17 cellular contexts compared by ENCODE assay signal in the genomic region with DNA sequence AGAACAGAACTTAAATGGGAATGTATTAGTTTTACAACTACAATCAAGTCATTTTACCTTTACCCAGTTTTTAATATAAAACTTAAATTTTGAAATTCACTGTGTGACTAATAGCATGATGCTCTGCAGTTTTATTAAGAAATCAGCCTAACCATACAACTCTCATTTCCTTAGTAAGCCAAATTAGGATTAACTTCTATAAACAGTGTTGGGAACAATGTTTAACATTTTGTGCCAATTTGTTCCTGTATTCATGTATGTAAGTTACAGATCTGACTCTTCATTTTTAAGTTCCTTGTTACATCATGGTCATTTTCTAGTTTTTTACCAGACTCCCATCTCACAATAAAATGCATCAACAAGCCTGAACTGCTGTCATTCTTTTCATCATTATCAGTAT.
DNase-seq lines count a peak whose midpoint lies in the region; ATAC-seq, FAIRE-seq and TF ChIP-seq lines count a peak whose summit lies in the region.
"Had no signal": no experiment of that assay in that cellular context is flagged by ENCODE, and none has a peak within 500 bp of the region (broad histone marks: within the 10 kb centered on the region; RNA-seq: fewer than 3 reads in every experiment).

No MANE protein-coding gene starts in this region.

- TF ChIP-seq POLR2A in gastroesophageal sphincter (IDR thresholded peaks at IDR 0.05) = no peak

- H3K9me3 ChIP-seq in adipocyte (ENCODE audit: control insufficient read depth, low read length) = no peaks in the 10 kb centered on the region
- no peaks in the 10 kb centered on the region for H3K9me3 ChIP-seq in gastroesophageal sphincter
- no peaks in the 10 kb centered on the region for H3K9me3 ChIP-seq in small intestine (ENCODE audit: control insufficient read depth, low read depth)

- H3K9ac ChIP-seq in adipocyte (ENCODE audit: low read length) = no peak overlapping the region
- H3K9ac ChIP-seq: BLaER1 treated with 17β-estradiol and CSF1 and Interleukin-3, amounts not matched to agents 10 nM and 100 nM had no signal

- peak overlapping the region; percentile 17 for H3K27ac Mint-ChIP-seq in activated naive CD4-positive, alpha-beta T cell treated with anti-CD3 and anti-CD28 coated beads, Interleukin-2, amount 50 U/mL, for 24 hours
- H3K27ac Mint-ChIP-seq: CD4-positive, alpha-beta memory T cell had no signal

- no peaks in the 10 kb centered on the region for H3K9me3 Mint-ChIP-seq in activated naive CD4-positive, alpha-beta T cell treated with anti-CD3 and anti-CD28 coated beads, Interleukin-2, amount 50 U/mL, for 24 hours

- H3K4me1 ChIP-seq in adipocyte (ENCODE audit: control insufficient read depth, insufficient read depth, low read length) (peaks cover 22% of the 10 kb centered on the region), gastroesophageal sphincter (peaks cover 0 to 15% (median 0%) of the 10 kb centered on the region in 3 donors), small intestine (ENCODE audit: control insufficient read depth in 2 of 2, insufficient read depth in 1 of 2, low read depth in 1 of 2, low read length in 1 of 2) (no peaks in the 10 kb centered on the region)

- ATAC-seq in gastroesophageal sphincter (peak; percentile 39), HG03520 (IDR thresholded peaks at IDR 0.05; ENCODE audit: unreplicated experiment) (no peak), HG03457 (IDR thresholded peaks at IDR 0.05; ENCODE audit: unreplicated experiment) (no peak)
- ATAC-seq: HepG2 had no signal

- H3K27me3 Mint-ChIP-seq in activated naive CD4-positive, alpha-beta T cell treated with anti-CD3 and anti-CD28 coated beads, Interleukin-2, amount 50 U/mL, for 24 hours = no peaks in the 10 kb centered on the region
- H3K27me3 Mint-ChIP-seq: CD4-positive, alpha-beta memory T cell had no signal

- H3K36me3 Mint-ChIP-seq in activated naive CD4-positive, alpha-beta T cell treated with anti-CD3 and anti-CD28 coated beads, Interleukin-2, amount 50 U/mL, for 24 hours = peaks cover 16% of the 10 kb centered on the region

- no peak for FAIRE-seq in small intestine (lab: Jason Lieb, UNC)
- FAIRE-seq: D721Med, HepG2, HTR-8/SVneo had no signal

- H3K27me3 ChIP-seq in adipocyte (replicated peaks; ENCODE audit: control insufficient read depth, insufficient read depth, low read length) (no peaks in the 10 kb centered on the region), gastroesophageal sphincter (no peaks in the 10 kb centered on the region), small intestine (ENCODE audit: control insufficient read depth in 2 of 2, insufficient read depth in 2 of 2, low read length in 2 of 2) (no peaks in the 10 kb centered on the region)
- H3K27me3 ChIP-seq: BLaER1 treated with 17β-estradiol and CSF1 and Interleukin-3, amounts not matched to agents 10 nM and 100 nM had no signal

- H3K4me3 Mint-ChIP-seq in activated naive CD4-positive, alpha-beta T cell treated with anti-CD3 and anti-CD28 coated beads, Interleukin-2, amount 50 U/mL, for 24 hours = no peak overlapping the region
- H3K4me3 Mint-ChIP-seq: CD4-positive, alpha-beta memory T cell had no signal

- TF ChIP-seq CTCF in gastroesophageal sphincter (IDR thresholded peaks at IDR 0.05) = no peak

- H3K4me1 Mint-ChIP-seq in activated naive CD4-positive, alpha-beta T cell treated with anti-CD3 and anti-CD28 coated beads, Interleukin-2, amount 50 U/mL, for 24 hours = peaks cover 12% of the 10 kb centered on the region

- H3K4me3 ChIP-seq in adipocyte (ENCODE audit: low read length) (no peak overlapping the region), gastroesophageal sphincter (no peak overlapping the region), small intestine (ENCODE audit: low read depth in 1 of 2, low read length in 2 of 2) (no peak overlapping the region)
- H3K4me3 ChIP-seq: BLaER1 treated with 17β-estradiol and CSF1 and Interleukin-3, amounts not matched to agents 10 nM and 100 nM had no signal

- peaks cover 45% of the 10 kb centered on the region for H3K36me3 ChIP-seq in adipocyte (ENCODE audit: control insufficient read depth, insufficient read depth, low read length, severe bottlenecking)
- H3K36me3 ChIP-seq in gastroesophageal sphincter = peaks cover 0 to 37% of the 10 kb centered on the region in 2 donors
- H3K36me3 ChIP-seq in small intestine (ENCODE audit: control insufficient read depth in 2 of 2, insufficient read depth in 2 of 2, low read length in 2 of 2) = no peaks in the 10 kb centered on the region
- H3K36me3 ChIP-seq: BLaER1 treated with 17β-estradiol and CSF1 and Interleukin-3, amounts not matched to agents 10 nM and 100 nM had no signal

- TF ChIP-seq EP300 in gastroesophageal sphincter (IDR thresholded peaks at IDR 0.05) = no peak

- no peak for DNase-seq in activated naive CD4-positive, alpha-beta T cell (lab: John Stamatoyannopoulos, UW)
- DNase-seq in adipocyte (ENCODE audit: low read depth) (peak; percentile 35), amniotic stem cell (lab: John Stamatoyannopoulos, UW) (no peak), small intestine (no peak)
- DNase-seq: CD4-positive, alpha-beta memory T cell; DMS153; DMS79 treated with DMSO at 0.1 percent for 48 hours; EL had no signal

- H3K27ac ChIP-seq in gastroesophageal sphincter = peak overlapping the region in 1 of 4 donors; percentile 46
- no peak overlapping the region for H3K27ac ChIP-seq in small intestine (ENCODE audit: low read depth in 1 of 2, low read length in 1 of 2)
- H3K27ac ChIP-seq: 22Rv1; BLaER1 treated with 17β-estradiol and CSF1 and Interleukin-3, amounts not matched to agents 10 nM and 100 nM had no signal
